In the genomic region with DNA sequence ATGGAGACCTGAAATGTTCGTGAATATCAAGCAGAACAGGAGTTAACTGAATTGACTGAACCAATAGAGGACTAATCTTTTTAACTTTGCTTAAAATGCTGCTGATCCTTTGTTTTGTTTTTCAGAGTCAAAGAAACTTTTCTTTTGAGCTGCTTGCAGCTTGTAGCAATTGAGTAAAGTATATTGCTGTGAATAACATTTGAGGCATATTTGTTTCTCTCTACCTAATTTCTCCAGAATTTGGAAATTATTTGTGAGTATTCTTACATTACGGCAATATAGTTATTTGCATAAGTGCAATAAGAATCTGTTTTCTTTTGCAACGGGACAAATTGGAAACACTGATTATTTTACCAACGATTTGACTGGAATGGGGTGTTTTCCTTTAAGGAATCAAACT, we compare ENCODE assay signal across 4 cellular contexts. TPM values are rescaled to one million over a fixed set of nuclear protein-coding genes. Genes with fewer than 3 reads are reported as not detected.
"Had no signal": no experiment of that assay in that cellular context is flagged by ENCODE, and none has a peak within 500 bp of the region (broad histone marks: within the 10 kb centered on the region; RNA-seq: fewer than 3 reads in every experiment).

No MANE protein-coding gene starts in this region.

RNA-seq across cellular contexts. Expression of a gene that starts 27.3 kb away (rescaled TPM):
- total RNA-seq: LHCN-M2, M059J, MCF 10A, NCI-H460 had no signal

RNA-seq across cellular contexts. Expression of a gene that starts 46.4 kb away (rescaled TPM):
- total RNA-seq: MCF 10A, NCI-H460 had no signal
